ENCODE assay signal across 13 cellular contexts in the genomic region with DNA sequence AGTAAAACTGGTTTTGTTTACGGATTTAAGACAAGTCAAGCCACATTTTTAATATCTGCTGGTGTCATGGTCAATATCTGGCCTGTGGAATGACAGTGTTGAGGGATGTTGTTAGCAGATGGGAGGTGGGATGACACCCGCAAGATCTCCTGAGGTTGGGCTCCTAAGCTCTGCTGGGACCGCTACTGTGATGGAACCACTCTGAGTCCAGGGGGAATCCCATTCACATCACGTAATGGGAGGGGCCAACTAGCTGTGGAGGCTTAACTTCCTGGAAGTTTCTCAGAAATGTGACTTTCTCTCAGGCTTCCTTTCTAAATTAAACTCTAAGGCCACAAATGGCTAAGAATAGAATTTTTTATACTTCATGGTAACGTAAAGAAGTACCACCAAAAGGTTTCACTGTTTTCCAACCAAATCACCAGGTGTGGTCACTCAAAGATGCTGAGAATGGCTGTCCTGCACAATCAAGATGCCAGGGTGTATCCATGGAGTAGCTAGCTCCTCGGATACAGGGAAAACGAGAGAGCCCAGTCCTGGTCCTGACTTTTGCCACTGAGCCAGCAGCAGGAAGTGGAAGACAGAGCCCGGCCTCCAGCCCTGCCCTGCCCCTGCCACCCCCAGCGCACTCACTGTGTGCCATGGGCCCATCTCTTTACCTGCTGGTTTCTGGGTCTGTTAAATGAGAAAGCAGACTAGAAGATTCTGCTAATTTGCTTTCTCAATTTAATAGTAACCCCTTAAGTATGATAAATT. TPM values are rescaled to one million over a fixed set of nuclear protein-coding genes. Genes with fewer than 3 reads are reported as not detected.
DNase-seq lines count a peak whose midpoint lies in the region; ATAC-seq and TF ChIP-seq lines count a peak whose summit lies in the region.
"Had no signal": no experiment of that assay in that cellular context is flagged by ENCODE, and none has a peak within 500 bp of the region (broad histone marks: within the 10 kb centered on the region; RNA-seq: fewer than 3 reads in every experiment).

No MANE protein-coding gene starts in this region.

- H3K4me1 Mint-ChIP-seq in GM23338 (peaks cover 23% of the 10 kb centered on the region), glutamatergic neuron (ENCODE audit: low read depth, unreplicated experiment) (no peaks in the 10 kb centered on the region)

- H3K4me3 ChIP-seq in GM23338: peak overlapping the region; percentile 55; the same call in 1 of the 2 replicates
- H3K4me3 ChIP-seq in ascending aorta: no peak overlapping the region
- no peak overlapping the region for H3K4me3 ChIP-seq in prostate gland
- no peak overlapping the region for H3K4me3 ChIP-seq in upper lobe of right lung
- H3K4me3 ChIP-seq: SK-N-MC had no signal

- no peaks in the 10 kb centered on the region for H3K9me3 ChIP-seq in ascending aorta
- H3K9me3 ChIP-seq in prostate gland: no peaks in the 10 kb centered on the region
- H3K9me3 ChIP-seq in upper lobe of right lung: no peaks in the 10 kb centered on the region

- H2AFZ ChIP-seq in GM23338: peak overlapping the region; percentile 88; the same call in 1 of the 2 replicates

- H3K79me2 ChIP-seq in GM23338 (replicated peaks; ENCODE audit: insufficient read depth): no peaks in the 10 kb centered on the region

- H3K36me3 ChIP-seq in GM23338 (ENCODE audit: insufficient read depth) (no peaks in the 10 kb centered on the region), ascending aorta (no peaks in the 10 kb centered on the region), prostate gland (no peaks in the 10 kb centered on the region), upper lobe of right lung (no peaks in the 10 kb centered on the region)

- H4K20me1 ChIP-seq in GM23338 (replicated peaks; ENCODE audit: insufficient read depth): no peaks in the 10 kb centered on the region

- H3K27ac Mint-ChIP-seq in GM23338: 0 out of 2 replicates have a peak overlapping the region, but pooled peaks have one; percentile 22
- no peak overlapping the region for H3K27ac Mint-ChIP-seq in glutamatergic neuron (ENCODE audit: unreplicated experiment)

- 74% methylated on average over 9 of the region's 9 CpGs for WGBS in prostate gland

- H3K27me3 ChIP-seq in GM23338 (ENCODE audit: insufficient read depth) (no peaks in the 10 kb centered on the region), ascending aorta (no peaks in the 10 kb centered on the region), prostate gland (replicated peaks; ENCODE audit: insufficient read depth) (no peaks in the 10 kb centered on the region), upper lobe of right lung (no peaks in the 10 kb centered on the region)

- H3K9me3 Mint-ChIP-seq in GM23338 (no peaks in the 10 kb centered on the region), glutamatergic neuron (ENCODE audit: unreplicated experiment) (peaks cover 2% of the 10 kb centered on the region)

- H3K9me2 ChIP-seq in GM23338 (ENCODE audit: insufficient read depth): no peaks in the 10 kb centered on the region

- no peak for TF ChIP-seq POLR2A in prostate gland (IDR thresholded peaks at IDR 0.05)

- intact Hi-C loops in ascending aorta (cut with DNase I) (loop anchor here (2.0 to 10.0 kb wide), 3 partner anchors 18 to 118 kb away; partner anchors contain the start of gene TNFAIP8L3), prostate gland (cut with DNase I) (loop anchor here (5.0 kb wide), 1 partner anchor 34 kb away; no protein-coding TSS in a partner anchor), upper lobe of right lung (cut with DNase I) (no loop called here)

- H3K4me1 ChIP-seq in GM23338 (ENCODE audit: insufficient read depth) (peaks cover 12% of the 10 kb centered on the region), ascending aorta (peaks cover 6 to 22% of the 10 kb centered on the region in 2 donors), prostate gland (replicated peaks) (no peaks in the 10 kb centered on the region), upper lobe of right lung (peaks cover 7% of the 10 kb centered on the region)

- H3K27me3 Mint-ChIP-seq in GM23338 (ENCODE audit: insufficient read depth, low read depth, poor library complexity) (peaks cover 8% of the 10 kb centered on the region), glutamatergic neuron (ENCODE audit: unreplicated experiment) (peaks cover 2% of the 10 kb centered on the region)

- peak overlapping the region; percentile 84 for H3K4me2 ChIP-seq in GM23338

- H3K36me3 Mint-ChIP-seq in GM23338 (ENCODE audit: low read depth) (no peaks in the 10 kb centered on the region; the same call in 2 of the 3 replicates), glutamatergic neuron (ENCODE audit: unreplicated experiment) (no peaks in the 10 kb centered on the region)

- no peaks in the 10 kb centered on the region for H3F3A ChIP-seq in GM23338 (replicated peaks; ENCODE audit: low read depth)

- DNase-seq in CD1c-positive myeloid dendritic cell (ENCODE audit: extremely low spot score) (peak; percentile 41), GM23338 (ENCODE audit: low spot score) (no peak), ascending aorta (ENCODE audit: low spot score in 2 of 2) (no peak), prostate gland (ENCODE audit: low spot score) (no peak), islet precursor cell (no peak), upper lobe of right lung (no peak), glutamatergic neuron (no peak)
- DNase-seq: effector CD8-positive, alpha-beta T cell; NCI-H1436 treated with DMSO at 0.1 percent for 48 hours; occipital lobe had no signal

- no peak overlapping the region for H3K4me3 Mint-ChIP-seq in GM23338
- no peak overlapping the region for H3K4me3 Mint-ChIP-seq in glutamatergic neuron (ENCODE audit: unreplicated experiment)

- H3K27ac ChIP-seq in GM23338 (ENCODE audit: low read depth) (no peak overlapping the region; the same call in 1 of the 2 replicates), ascending aorta (peak overlapping the region; percentile 81 to 89), prostate gland (peak overlapping the region; percentile 41 to 43), upper lobe of right lung (no peak overlapping the region)
- H3K27ac ChIP-seq: SK-N-MC had no signal

- no peak for TF ChIP-seq CTCF in GM23338 (conservative IDR thresholded peaks at IDR 0.05; ENCODE audit: low read depth in 2 of 2)
- no peak for TF ChIP-seq CTCF in ascending aorta (IDR thresholded peaks at IDR 0.05)
- TF ChIP-seq CTCF in prostate gland (IDR thresholded peaks at IDR 0.05): no peak
- no peak for TF ChIP-seq CTCF in upper lobe of right lung (IDR thresholded peaks at IDR 0.05)
- TF ChIP-seq CTCF in glutamatergic neuron (IDR thresholded peaks at IDR 0.05; ENCODE audit: partially characterized antibody, unreplicated experiment): no peak

- no peak for ATAC-seq in GM23338
- no peak for ATAC-seq in upper lobe of right lung
- no peak for ATAC-seq in GM19463 (IDR thresholded peaks at IDR 0.05; ENCODE audit: unreplicated experiment)

TF ChIP-seq in GM23338, 12 proteins besides CTCF, POLR2A, EP300 and RAD21 (continues in another document):
- TF ChIP-seq ZNF114 (CRISPR knock-in tag; IDR thresholded peaks at IDR 0.05): no peak
- no peak for TF ChIP-seq EZH2phosphoT487 (IDR thresholded peaks at IDR 0.05; ENCODE audit: unreplicated experiment)
- TF ChIP-seq ZNF331 (CRISPR knock-in tag; IDR thresholded peaks at IDR 0.05; ENCODE audit: low read depth): no peak

RNA-seq across cellular contexts. Expression of gene TNFAIP8L3, which starts 18.4 kb away (rescaled TPM):
- 0.31 and 0.54 TPM in 2 replicates for total RNA-seq in GM23338 (2014; rRNA removed; shearing (Covaris generic))
- 0.21 and 0.23 TPM in 2 replicates for polyA plus RNA-seq in GM23338 (2016; fragmentation: Nextera tagmentation; extraction: Ambion mirVana)
- total RNA-seq in ascending aorta: 2.6 TPM
- 1 to 10 TPM in 1 of 2 donors, under 1 TPM in 1; 0.87 to 3.5 TPM for total RNA-seq in prostate gland
- total RNA-seq in upper lobe of right lung: 10.9 TPM
- total RNA-seq in glutamatergic neuron (ENCODE audit: unreplicated experiment): not detected
- polyA plus RNA-seq: CD14-positive monocyte had no signal

Comparison
In these comparisons a context has a peak if more than half of its experiments do, and no peak if none do; other contexts are left out.
1. H3K27ac ChIP-seq: peak in ascending aorta (2 of 2) and prostate gland (2 of 2); none in GM23338 (single experiment) and upper lobe of right lung (single experiment).